ENCODE assay signal across 1 cellular context in genomic region chr5:144187699-144188294, GRCh38.
A peak's percentile ranks its signal among the peaks of the same experiment; 100 is the strongest.
TF ChIP-seq lines count a peak whose summit lies in the region.

No MANE protein-coding gene starts in this region.

TF ChIP-seq in SK-N-SH, 30 proteins besides CTCF, POLR2A, EP300 and RAD21 (continued from another document):
- TF ChIP-seq ZBTB33 (IDR thresholded peaks at IDR 0.05; ENCODE audit: borderline replicate concordance, low read depth) (no peak), MAX (IDR thresholded peaks at IDR 0.05; ENCODE audit: low read depth) (peak; percentile 39; the same call in 1 of the 2 replicates), JUND (IDR thresholded peaks at IDR 0.05) (peak; percentile 60; the same call in 1 of the 2 replicates), IRF3 (IDR thresholded peaks at IDR 0.05; ENCODE audit: low read depth, low read length) (no peak), GABPA (IDR thresholded peaks at IDR 0.05; ENCODE audit: low read depth) (peak; percentile 61), TCF12 (IDR thresholded peaks at IDR 0.05) (peak; percentile 88), FOXM1 (IDR thresholded peaks at IDR 0.05; ENCODE audit: low read depth) (peak; percentile 67), SIN3A (IDR thresholded peaks at IDR 0.05; ENCODE audit: borderline replicate concordance, low read depth, low read length) (peak; percentile 76; the same call in 1 of the 2 replicates), GATA2 (CRISPR knock-in tag; IDR thresholded peaks at IDR 0.05) (peak; percentile 34; the same call in 1 of the 2 replicates), FOSL2 (IDR thresholded peaks at IDR 0.05; ENCODE audit: borderline replicate concordance, low read depth) (0 out of 2 replicates have a peak, but pooled peaks have one; percentile 39), REST (IDR thresholded peaks at IDR 0.05; ENCODE audit: low read depth, low read length) (no peak), PBX3 (IDR thresholded peaks at IDR 0.05) (peak; percentile 76), CHD2 (IDR thresholded peaks at IDR 0.05; ENCODE audit: low read length, partially characterized antibody) (peak; percentile 45), YY1 (IDR thresholded peaks at IDR 0.05; ENCODE audit: low read depth) (no peak), ELF1 (IDR thresholded peaks at IDR 0.05) (peak; percentile 31; the same call in 1 of the 2 replicates), TAF1 (IDR thresholded peaks at IDR 0.05; ENCODE audit: borderline replicate concordance, low read depth, low read length) (no peak), USF1 (IDR thresholded peaks at IDR 0.05; ENCODE audit: borderline replicate concordance, low read depth) (no peak), MEF2A (IDR thresholded peaks at IDR 0.05; ENCODE audit: borderline replicate concordance, low read depth) (no peak), MXI1 (IDR thresholded peaks at IDR 0.05; ENCODE audit: low read depth, low read length) (0 out of 2 replicates have a peak, but pooled peaks have one; percentile 13), EZH2phosphoT487 (IDR thresholded peaks at IDR 0.05; ENCODE audit: borderline replicate concordance, low read depth) (no peak), SMC3 (IDR thresholded peaks at IDR 0.05; ENCODE audit: low read depth, low read length) (no peak), NFIC (IDR thresholded peaks at IDR 0.05; ENCODE audit: borderline replicate concordance) (peak; percentile 88)
